In the genomic region with DNA sequence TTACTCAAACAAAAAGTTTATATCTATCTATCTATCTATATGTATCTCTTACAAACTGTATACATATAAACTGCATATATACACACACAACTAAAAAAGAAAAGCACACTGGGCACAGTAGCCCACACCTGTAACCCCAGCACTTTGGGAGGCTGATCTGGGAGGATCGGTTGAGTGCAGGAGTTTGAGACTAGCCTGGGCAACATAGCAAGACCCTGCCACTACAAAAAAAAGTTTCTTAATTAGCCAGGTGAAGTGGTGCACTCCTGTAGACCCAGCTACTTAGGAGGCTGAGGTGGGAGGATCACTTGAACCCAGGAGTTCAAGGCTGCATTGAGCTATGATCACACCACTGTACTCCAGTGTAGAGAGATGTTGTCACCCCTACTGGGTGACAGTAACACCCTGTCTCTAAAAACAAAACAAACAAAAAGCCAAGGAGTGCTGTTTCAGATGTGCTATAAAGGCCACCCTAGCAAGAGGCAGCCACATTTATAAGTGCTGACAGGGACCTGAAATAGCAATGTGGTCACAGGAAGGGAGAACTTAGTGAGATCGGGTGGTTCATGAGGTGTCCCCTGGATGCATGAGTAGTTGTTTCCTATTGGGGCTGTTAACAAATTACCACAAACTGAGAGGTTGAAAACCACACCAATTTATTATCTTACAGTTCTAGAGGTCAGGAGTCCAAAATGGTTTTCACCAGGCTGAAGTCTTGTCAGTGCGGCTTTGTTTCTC, we compare ENCODE assay signal across 12 cellular contexts. TPM values are rescaled to one million over a fixed set of nuclear protein-coding genes. Genes with fewer than 3 reads are reported as not detected.
A peak's percentile ranks its signal among the peaks of the same experiment; 100 is the strongest.
DNase-seq lines count a peak whose midpoint lies in the region; ATAC-seq and TF ChIP-seq lines count a peak whose summit lies in the region.
"Had no signal": no experiment of that assay in that cellular context is flagged by ENCODE, and none has a peak within 500 bp of the region (broad histone marks: within the 10 kb centered on the region; RNA-seq: fewer than 3 reads in every experiment).

No MANE protein-coding gene starts in this region.

- peak; percentile 47 for ATAC-seq in HG03135 (IDR thresholded peaks at IDR 0.05; ENCODE audit: unreplicated experiment)
- ATAC-seq in GM18502 (IDR thresholded peaks at IDR 0.05; ENCODE audit: poor library complexity, unreplicated experiment) = no peak
- ATAC-seq in upper lobe of right lung = no peak

- no peaks in the 10 kb centered on the region for H3K9me3 Mint-ChIP-seq in activated naive CD4-positive, alpha-beta T cell treated with anti-CD3 and anti-CD28 coated beads, Interleukin-2, amount 50 U/mL, for 24 hours

- H3K27me3 Mint-ChIP-seq in activated naive CD4-positive, alpha-beta T cell treated with anti-CD3 and anti-CD28 coated beads, Interleukin-2, amount 50 U/mL, for 24 hours = no peaks in the 10 kb centered on the region

- intact Hi-C loops in spleen (cut with DNase I; ENCODE audit: low total_unique reads) (loop anchor here (5.0 kb wide), 1 partner anchor 52 kb away; no protein-coding TSS in a partner anchor), upper lobe of right lung (cut with DNase I) (no loop called here)

- H3K4me1 ChIP-seq in spleen (peaks cover 12 to 62% (median 47%) of the 10 kb centered on the region in 6 donors), upper lobe of right lung (peaks cover 25% of the 10 kb centered on the region)

- H3K4me3 Mint-ChIP-seq in activated naive CD4-positive, alpha-beta T cell treated with anti-CD3 and anti-CD28 coated beads, Interleukin-2, amount 50 U/mL, for 24 hours = peak overlapping the region; percentile 43

- peak overlapping the region in 6 of 8 donors; percentile 1 to 93 (median 47) for H3K27ac ChIP-seq in spleen
- no peak overlapping the region for H3K27ac ChIP-seq in upper lobe of right lung
- H3K27ac ChIP-seq: vagina had no signal

- no peak for TF ChIP-seq CTCF in spleen (IDR thresholded peaks at IDR 0.05 in 8 of 11, conservative IDR thresholded peaks at IDR 0.05 in 3 of 11)
- no peak for TF ChIP-seq CTCF in upper lobe of right lung (IDR thresholded peaks at IDR 0.05)

- peak; percentile 28 for DNase-seq in activated CD4-positive, alpha-beta T cell treated with anti-CD3 and anti-CD28 coated beads for 48 hours
- DNase-seq in activated CD4-positive, alpha-beta T cell treated with anti-CD3 and anti-CD28 coated beads, Interleukin-2, amount 50 U/mL, for 4 hours = no peak
- DNase-seq in spleen (peak; percentile 6), upper lobe of right lung (no peak), DMS53 (lab: John Stamatoyannopoulos, UW) (no peak)

- H3K36me3 ChIP-seq in spleen = peaks cover 0 to 57% (median 36%) of the 10 kb centered on the region in 6 donors
- peaks cover 39% of the 10 kb centered on the region for H3K36me3 ChIP-seq in upper lobe of right lung

- 50 to 68% (median 57%) methylated on average over 3 of the region's 3 CpGs for WGBS in spleen, 5 donors

- TF ChIP-seq POLR2A in spleen (IDR thresholded peaks at IDR 0.05) = no peak

- H3K36me3 Mint-ChIP-seq in activated naive CD4-positive, alpha-beta T cell treated with anti-CD3 and anti-CD28 coated beads, Interleukin-2, amount 50 U/mL, for 24 hours = peaks cover 4% of the 10 kb centered on the region

- H3K27ac Mint-ChIP-seq in activated naive CD4-positive, alpha-beta T cell treated with anti-CD3 and anti-CD28 coated beads, Interleukin-2, amount 50 U/mL, for 24 hours = peak overlapping the region; percentile 67

- no peak overlapping the region for H3K4me3 ChIP-seq in spleen
- H3K4me3 ChIP-seq in upper lobe of right lung = no peak overlapping the region
- H3K4me3 ChIP-seq: right atrium auricular region, vagina had no signal

- H3K9me3 ChIP-seq in spleen = no peaks in the 10 kb centered on the region
- no peaks in the 10 kb centered on the region for H3K9me3 ChIP-seq in upper lobe of right lung
- H3K9me3 ChIP-seq: right atrium auricular region, vagina had no signal

- peaks cover 31% of the 10 kb centered on the region for H3K4me1 Mint-ChIP-seq in activated naive CD4-positive, alpha-beta T cell treated with anti-CD3 and anti-CD28 coated beads, Interleukin-2, amount 50 U/mL, for 24 hours

- H3K27me3 ChIP-seq in spleen (replicated peaks in 1 of 7) = no peaks in the 10 kb centered on the region
- H3K27me3 ChIP-seq in upper lobe of right lung = no peaks in the 10 kb centered on the region
- H3K27me3 ChIP-seq: right atrium auricular region, vagina had no signal

RNA-seq across cellular contexts. Expression of a gene that starts 4.8 kb away (rescaled TPM):
- total RNA-seq in spleen = 10 to 100 TPM; 33.9 to 60.0 (median 55.8) TPM
- 10 to 100 TPM; 27.8 to 42.9 (median 42.9) TPM for polyA plus RNA-seq in spleen
- 51.5 TPM for total RNA-seq in upper lobe of right lung

RNA-seq across cellular contexts. Expression of a gene that starts 20.0 kb away (rescaled TPM):
- total RNA-seq in spleen (10 to 100 TPM; 32.5 to 50.4 (median 45.8) TPM), upper lobe of right lung (36.0 TPM)
- 10 to 100 TPM; 17.3 to 33.3 (median 22.5) TPM for polyA plus RNA-seq in spleen

RNA-seq across cellular contexts. Expression of a gene that starts 24.3 kb away (rescaled TPM):
- total RNA-seq in spleen (1 to 10 TPM in 1 of 7 donors, not detected in 6; 1.4 TPM), upper lobe of right lung (not detected)
- polyA plus RNA-seq in spleen = 1 to 10 TPM; 2.7 to 4.3 (median 2.8) TPM
- total RNA-seq: NCI-H460, right atrium auricular region, vagina had no signal
- polyA plus RNA-seq: AG04450 had no signal

RNA-seq across cellular contexts. Expression of a gene that starts 32.1 kb away (rescaled TPM):
- total RNA-seq in spleen = 100 to 1,000 TPM in 1 of 7 donors, 10 to 100 TPM in 6; 38.5 to 105 (median 72.4) TPM
- 100 to 1,000 TPM; 154 to 199 (median 179) TPM for polyA plus RNA-seq in spleen
- 8.6 TPM for total RNA-seq in upper lobe of right lung
- total RNA-seq: NCI-H460 had no signal
- polyA plus RNA-seq: AG04450 had no signal

RNA-seq across cellular contexts. Expression of a gene that starts 44.9 kb away (rescaled TPM):
- total RNA-seq in spleen (10 to 100 TPM in 3 of 7 donors, 1 to 10 TPM in 4; 7.1 to 10.4 (median 9.5) TPM), upper lobe of right lung (6.1 TPM)
- polyA plus RNA-seq in spleen = 1 to 10 TPM; 2.7 to 5.7 (median 3.5) TPM

Comparison
In these comparisons a context has a peak if more than half of its experiments do, and no peak if none do; other contexts are left out.
1. DNase-seq: peak in activated CD4-positive, alpha-beta T cell treated with anti-CD3 and anti-CD28 coated beads for 48 hours (single experiment) and spleen (single experiment); none in activated CD4-positive, alpha-beta T cell treated with anti-CD3 and anti-CD28 coated beads, Interleukin-2, amount 50 U/mL, for 4 hours (0 of 2), upper lobe of right lung (single experiment) and DMS53 (single experiment).